ENCODE assay signal across 22 cellular contexts in the genomic region with DNA sequence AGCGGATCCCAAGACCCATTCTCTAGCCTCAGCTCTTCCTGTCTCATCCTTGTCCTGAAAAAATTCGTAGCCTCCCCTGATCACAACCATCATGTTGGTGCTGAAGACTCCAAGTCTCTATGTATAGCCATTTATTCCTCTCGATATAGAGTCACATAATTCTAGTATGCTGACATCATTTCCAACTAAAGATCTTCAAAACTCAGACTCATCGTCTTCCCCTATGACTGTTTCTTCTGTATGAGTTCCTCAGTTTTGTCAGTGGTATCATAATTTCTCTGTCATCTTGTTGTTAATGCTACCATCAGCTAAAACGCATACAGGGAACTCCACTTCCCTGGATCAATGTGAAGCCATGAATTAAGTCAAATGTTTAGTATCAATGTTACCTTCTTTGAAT. TPM values are rescaled to one million over a fixed set of nuclear protein-coding genes. Genes with fewer than 3 reads are reported as not detected.
"Had no signal": no experiment of that assay in that cellular context is flagged by ENCODE, and none has a peak within 500 bp of the region (broad histone marks: within the 10 kb centered on the region; RNA-seq: fewer than 3 reads in every experiment).

No MANE protein-coding gene starts in this region.

- H3K27ac Mint-ChIP-seq: naive thymus-derived CD8-positive, alpha-beta T cell had no signal

- H3K9me3 Mint-ChIP-seq: naive thymus-derived CD8-positive, alpha-beta T cell had no signal

- H3K4me3 ChIP-seq: coronary artery, esophagus muscularis mucosa, gastroesophageal sphincter, lung, mucosa of descending colon, skin epidermis, stomach, thoracic aorta, transverse colon had no signal

- H3K4me1 ChIP-seq: esophagus muscularis mucosa, transverse colon had no signal

- H3K27me3 ChIP-seq: esophagus muscularis mucosa, gastroesophageal sphincter, neutrophil, stomach, transverse colon had no signal

- ATAC-seq: gastroesophageal sphincter; left colon; mucosa of descending colon; naive thymus-derived CD8-positive, alpha-beta T cell; sciatic nerve had no signal

- H3K27ac ChIP-seq: coronary artery, epithelial cell of prostate, esophagus muscularis mucosa, gastroesophageal sphincter, neutrophil, stomach, thoracic aorta, transverse colon had no signal

- H3K4me3 Mint-ChIP-seq: naive thymus-derived CD8-positive, alpha-beta T cell had no signal

- H3K36me3 ChIP-seq: esophagus muscularis mucosa, gastroesophageal sphincter, neutrophil, stomach, thoracic aorta, transverse colon had no signal

- H3K9me3 ChIP-seq: esophagus muscularis mucosa, gastroesophageal sphincter, mucosa of descending colon, neutrophil, stomach, thoracic aorta, transverse colon had no signal

- H3K36me3 Mint-ChIP-seq: naive thymus-derived CD8-positive, alpha-beta T cell had no signal

- DNase-seq: cerebellar nuclear complex; effector memory CD4-positive, alpha-beta T cell; glutamatergic neuron; left colon; left ventricle myocardium superior; mucosa of descending colon; naive thymus-derived CD8-positive, alpha-beta T cell; stimulated activated CD4-positive, alpha-beta T cell treated with anti-CD3 and anti-CD28 coated beads, Interleukin-12 subunit alpha, Interleukin-12 subunit beta, amount 100 ng/mL, for 4 hours; stimulated activated naive CD4-positive, alpha-beta T cell; stomach; substantia nigra; transverse colon had no signal

RNA-seq across cellular contexts. Expression of a gene that starts 41.2 kb away (rescaled TPM):
- total RNA-seq: dermis microvascular lymphatic vessel endothelial cell; naive thymus-derived CD8-positive, alpha-beta T cell had no signal
- polyA plus RNA-seq: naive thymus-derived CD8-positive, alpha-beta T cell had no signal
